ENCODE assay signal across 13 cellular contexts in genomic region chr2:241680827-241681599, GRCh38. TPM values are rescaled to one million over a fixed set of nuclear protein-coding genes. Genes with fewer than 3 reads are reported as not detected.
DNase-seq lines count a peak whose midpoint lies in the region; ATAC-seq and TF ChIP-seq lines count a peak whose summit lies in the region.
"Had no signal": no experiment of that assay in that cellular context is flagged by ENCODE, and none has a peak within 500 bp of the region (broad histone marks: within the 10 kb centered on the region; RNA-seq: fewer than 3 reads in every experiment).

No MANE protein-coding gene starts in this region.

- DNase-seq in H4 (ENCODE audit: low spot score) (peak; percentile 50), SK-N-SH (no peak), fibroblast of the conjunctiva (ENCODE audit: low read depth) (peak; percentile 96), gastrocnemius medialis (peak in 1 of 2 donors; percentile 74)
- no peak for DNase-seq in activated naive CD4-positive, alpha-beta T cell treated with anti-CD3 and anti-CD28 coated beads, Interleukin-2, amount 10 ng/mL, durations not matched to agents 7 days and 5 days
- no peak for DNase-seq in stimulated activated CD4-positive, alpha-beta T cell treated with anti-CD3 and anti-CD28 coated beads, Interleukin-2, amount 100 ng/mL, for 48 hours
- DNase-seq: activated B cell treated with CpG ODN at 0.5 μM for 24 hours, caudate nucleus, H9, NCI-H446, small intestine had no signal

- H3K27me3 ChIP-seq in SK-N-SH (ENCODE audit: insufficient read depth), result no peaks in the 10 kb centered on the region
- H3K27me3 ChIP-seq in gastrocnemius medialis, result no peaks in the 10 kb centered on the region

- no peak overlapping the region for H3K4me3 Mint-ChIP-seq in activated naive CD4-positive, alpha-beta T cell treated with anti-CD3 and anti-CD28 coated beads, Interleukin-2, amount 10 ng/mL, durations not matched to agents 7 days and 5 days
- H3K4me3 Mint-ChIP-seq: activated B cell treated with CpG ODN at 0.5 μM for 24 hours, H9 had no signal

- peaks cover 7% of the 10 kb centered on the region; the same call in 1 of the 2 replicates for H4K20me1 ChIP-seq in SK-N-SH (ENCODE audit: insufficient read depth)

- peaks cover 26 to 41% of the 10 kb centered on the region in 2 experiments for H3K36me3 ChIP-seq in SK-N-SH (replicated peaks in 1 of 2; ENCODE audit: control insufficient read depth in 1 of 2, insufficient read depth in 2 of 2, low read length in 1 of 2)
- peaks cover 0 to 19% of the 10 kb centered on the region in 2 donors for H3K36me3 ChIP-seq in gastrocnemius medialis

- in situ Hi-C loops in gastrocnemius medialis (cut with MboI; ENCODE audit: low sequenced_read_pairs in 4 of 4), result no loop called here

- H3K27ac ChIP-seq in SK-N-SH (ENCODE audit: low read depth in 2 of 2, low read length in 1 of 2) (peak overlapping the region; percentile 11 to 89; a peak in 2 of 4 replicates), gastrocnemius medialis (peak overlapping the region in 3 of 4 donors; percentile 39 to 56 (median 45))

- H3K9ac ChIP-seq in SK-N-SH, result peak overlapping the region; percentile 56; the same call in 1 of the 2 replicates

- H2AFZ ChIP-seq in SK-N-SH (ENCODE audit: low read depth), result no peak overlapping the region

- ATAC-seq in gastrocnemius medialis, result peak; percentile 91 to 96
- ATAC-seq in GM18870 (IDR thresholded peaks at IDR 0.05; ENCODE audit: unreplicated experiment), result no peak
- ATAC-seq in GM21367 (IDR thresholded peaks at IDR 0.05; ENCODE audit: unreplicated experiment), result no peak

- peak in 1 of 2 experiments; percentile 29; a peak in 1 of 4 replicates for TF ChIP-seq EP300 in SK-N-SH (IDR thresholded peaks at IDR 0.05; ENCODE audit: borderline replicate concordance in 1 of 2, low read depth in 1 of 2, low read length in 1 of 2)

- 53% methylated on average over 14 of the region's 14 CpGs for WGBS in SK-N-SH (ENCODE audit: low lambda C conversion rate)

- H3K79me2 ChIP-seq in SK-N-SH (ENCODE audit: insufficient read depth), result peaks cover 65% of the 10 kb centered on the region

- no peaks in the 10 kb centered on the region for H3K27me3 Mint-ChIP-seq in activated naive CD4-positive, alpha-beta T cell treated with anti-CD3 and anti-CD28 coated beads, Interleukin-2, amount 10 ng/mL, durations not matched to agents 7 days and 5 days
- H3K27me3 Mint-ChIP-seq: activated B cell treated with CpG ODN at 0.5 μM for 24 hours had no signal

- H3K4me1 Mint-ChIP-seq in activated naive CD4-positive, alpha-beta T cell treated with anti-CD3 and anti-CD28 coated beads, Interleukin-2, amount 10 ng/mL, durations not matched to agents 7 days and 5 days, result peaks cover 22% of the 10 kb centered on the region

- H3F3A ChIP-seq in SK-N-SH (replicated peaks; ENCODE audit: insufficient read depth), result peaks cover 25% of the 10 kb centered on the region

- CTCF ChIA-PET in SK-N-SH (lab: Yijun Ruan, JAX), result no interaction called here
- CTCF ChIA-PET in activated naive CD4-positive, alpha-beta T cell treated with anti-CD3 and anti-CD28 coated beads, Interleukin-2, amount 10 ng/mL, durations not matched to agents 7 days and 5 days (lab: Charles Lee), result no interaction called here

- H3K27ac Mint-ChIP-seq in activated naive CD4-positive, alpha-beta T cell treated with anti-CD3 and anti-CD28 coated beads, Interleukin-2, amount 10 ng/mL, durations not matched to agents 7 days and 5 days, result no peak overlapping the region
- H3K27ac Mint-ChIP-seq: activated B cell treated with CpG ODN at 0.5 μM for 24 hours, H9 had no signal

- H3K9me3 ChIP-seq in SK-N-SH, result no peaks in the 10 kb centered on the region
- no peaks in the 10 kb centered on the region for H3K9me3 ChIP-seq in gastrocnemius medialis

- POLR2A ChIA-PET in SK-N-SH (lab: Yijun Ruan, JAX), result no interaction called here

- H3K9me2 ChIP-seq in SK-N-SH, result no peaks in the 10 kb centered on the region

- H3K4me3 ChIP-seq in SK-N-SH (ENCODE audit: low read depth in 2 of 2, low read length in 1 of 2), result no peak overlapping the region; a peak in 1 of 4 replicates
- H3K4me3 ChIP-seq in gastrocnemius medialis, result no peak overlapping the region

- H3K9me3 Mint-ChIP-seq in activated naive CD4-positive, alpha-beta T cell treated with anti-CD3 and anti-CD28 coated beads, Interleukin-2, amount 10 ng/mL, durations not matched to agents 7 days and 5 days, result no peaks in the 10 kb centered on the region
- H3K9me3 Mint-ChIP-seq: activated B cell treated with CpG ODN at 0.5 μM for 24 hours had no signal

- TF ChIP-seq POLR2A in gastrocnemius medialis (IDR thresholded peaks at IDR 0.05), result no peak

- no peak for TF ChIP-seq RAD21 in SK-N-SH (IDR thresholded peaks at IDR 0.05; ENCODE audit: low read length)

- peak overlapping the region; percentile 66 for H3K4me2 ChIP-seq in SK-N-SH

- H3K4me1 ChIP-seq in SK-N-SH (ENCODE audit: control insufficient read depth in 1 of 2, insufficient read depth in 2 of 2, low read depth in 1 of 2, low read length in 1 of 2) (peaks cover 3 to 24% of the 10 kb centered on the region in 2 experiments; a peak in 3 of 4 replicates), gastrocnemius medialis (peaks cover 6 to 9% of the 10 kb centered on the region in 2 donors)

- intact Hi-C loops in gastrocnemius medialis (cut with DNase I; ENCODE audit: low total_unique reads), result no loop called here

- peaks cover 46% of the 10 kb centered on the region for H3K36me3 Mint-ChIP-seq in activated naive CD4-positive, alpha-beta T cell treated with anti-CD3 and anti-CD28 coated beads, Interleukin-2, amount 10 ng/mL, durations not matched to agents 7 days and 5 days

- TF ChIP-seq CTCF in SK-N-SH (IDR thresholded peaks at IDR 0.05) (no peak), gastrocnemius medialis (IDR thresholded peaks at IDR 0.05 in 4 of 5, conservative IDR thresholded peaks at IDR 0.05 in 1 of 5) (no peak)

TF ChIP-seq in SK-N-SH, 30 proteins besides CTCF, POLR2A, EP300 and RAD21:
- TF ChIP-seq JUND (IDR thresholded peaks at IDR 0.05), result peak; percentile 84
- peak; percentile 73 for TF ChIP-seq MAX (IDR thresholded peaks at IDR 0.05; ENCODE audit: low read depth)
- peak; percentile 84; the same call in 1 of the 2 replicates for TF ChIP-seq RXRA (IDR thresholded peaks at IDR 0.05; ENCODE audit: borderline replicate concordance, low read depth)
- TF ChIP-seq PBX3 (IDR thresholded peaks at IDR 0.05), result peak; percentile 61; the same call in 1 of the 2 replicates
- TF ChIP-seq SIN3A (IDR thresholded peaks at IDR 0.05; ENCODE audit: borderline replicate concordance, low read depth, low read length), result peak; percentile 70; the same call in 1 of the 2 replicates
- TF ChIP-seq NFIC (IDR thresholded peaks at IDR 0.05; ENCODE audit: borderline replicate concordance), result peak; percentile 92
- TF ChIP-seq TCF12 (IDR thresholded peaks at IDR 0.05), result peak; percentile 77
- no peak for TF ChIP-seq RCOR1 (IDR thresholded peaks at IDR 0.05; ENCODE audit: low read length)
- TF ChIP-seq EZH2phosphoT487 (IDR thresholded peaks at IDR 0.05; ENCODE audit: borderline replicate concordance, low read depth), result no peak
- peak; percentile 94 for TF ChIP-seq FOSL2 (IDR thresholded peaks at IDR 0.05; ENCODE audit: borderline replicate concordance, low read depth)

RNA-seq across cellular contexts. Expression of gene DTYMK, which starts 5.6 kb away (rescaled TPM):
- total RNA-seq in H4 (2014; rRNA removed; shearing (Covaris generic)), result 87.5 and 96.1 TPM in 2 replicates
- polyA plus RNA-seq in SK-N-SH (2012; rRNA removed), result 36.3 and 51.1 TPM in 2 replicates
- polyA plus RNA-seq in SK-N-SH (2012; cell fraction: cytosol; rRNA removed), result 32.5 and 40.9 TPM in 2 replicates
- polyA plus RNA-seq in SK-N-SH (2012; cell fraction: nucleus; rRNA removed), result 32.1 and 47.2 TPM in 2 replicates
- 1 to 10 TPM; 3.9 to 8.2 (median 5.9) TPM for total RNA-seq in gastrocnemius medialis

RNA-seq across cellular contexts. Expression of gene ING5, which starts 20.8 kb away (rescaled TPM):
- 9.1 and 21.8 TPM in 2 replicates for total RNA-seq in H4 (2014; rRNA removed; shearing (Covaris generic))
- 56.3 and 62.9 TPM in 2 replicates for polyA plus RNA-seq in SK-N-SH (2012; rRNA removed)
- 31.8 and 41.4 TPM in 2 replicates for polyA plus RNA-seq in SK-N-SH (2012; cell fraction: cytosol; rRNA removed)
- polyA plus RNA-seq in SK-N-SH (2012; cell fraction: nucleus; rRNA removed), result 212 and 214 TPM in 2 replicates
- 10 to 100 TPM; 12.1 to 33.9 (median 27.5) TPM for total RNA-seq in gastrocnemius medialis

RNA-seq across cellular contexts. Expression of gene ATG4B, which starts 43.5 kb away (rescaled TPM):
- 65.7 and 72.8 TPM in 2 replicates for total RNA-seq in H4 (2014; rRNA removed; shearing (Covaris generic))
- polyA plus RNA-seq in SK-N-SH (2012; rRNA removed), result 105 and 107 TPM in 2 replicates
- 53.2 and 85.0 TPM in 2 replicates for polyA plus RNA-seq in SK-N-SH (2012; cell fraction: cytosol; rRNA removed)
- 323 and 358 TPM in 2 replicates for polyA plus RNA-seq in SK-N-SH (2012; cell fraction: nucleus; rRNA removed)
- total RNA-seq in gastrocnemius medialis, result 10 to 100 TPM; 32.0 to 57.5 (median 49.8) TPM

RNA-seq across cellular contexts. Expression of gene THAP4, which starts 44.1 kb away (rescaled TPM):
- 30.1 and 39.9 TPM in 2 replicates for total RNA-seq in H4 (2014; rRNA removed; shearing (Covaris generic))
- 46.0 and 64.7 TPM in 2 replicates for polyA plus RNA-seq in SK-N-SH (2012; rRNA removed)
- 30.7 and 40.1 TPM in 2 replicates for polyA plus RNA-seq in SK-N-SH (2012; cell fraction: cytosol; rRNA removed)
- 30.4 and 43.6 TPM in 2 replicates for polyA plus RNA-seq in SK-N-SH (2012; cell fraction: nucleus; rRNA removed)
- total RNA-seq in gastrocnemius medialis, result 10 to 100 TPM; 71.3 to 83.3 (median 79.9) TPM

RNA-seq across cellular contexts. Expression of gene D2HGDH, which starts 53.4 kb away (rescaled TPM):
- 7.2 and 10.4 TPM in 2 replicates for total RNA-seq in H4 (2014; rRNA removed; shearing (Covaris generic))
- 33.7 and 36.3 TPM in 2 replicates for polyA plus RNA-seq in SK-N-SH (2012; rRNA removed)
- polyA plus RNA-seq in SK-N-SH (2012; cell fraction: cytosol; rRNA removed), result 12.4 and 18.7 TPM in 2 replicates
- polyA plus RNA-seq in SK-N-SH (2012; cell fraction: nucleus; rRNA removed), result 210 and 218 TPM in 2 replicates
- total RNA-seq in gastrocnemius medialis, result 10 to 100 TPM; 15.9 to 39.6 (median 20.3) TPM

Comparison
In these comparisons a context has a peak if more than half of its experiments do, and no peak if none do; other contexts are left out.
1. DNase-seq: peak in H4 (single experiment) and fibroblast of the conjunctiva (single experiment); none in SK-N-SH (single experiment), activated naive CD4-positive, alpha-beta T cell treated with anti-CD3 and anti-CD28 coated beads, Interleukin-2, amount 10 ng/mL, durations not matched to agents 7 days and 5 days (single experiment) and stimulated activated CD4-positive, alpha-beta T cell treated with anti-CD3 and anti-CD28 coated beads, Interleukin-2, amount 100 ng/mL, for 48 hours (0 of 2).
2. ATAC-seq: peak in gastrocnemius medialis (2 of 2); none in GM18870 (single experiment) and GM21367 (single experiment).